In genomic region chr20:32017711-32018251, GRCh38 we compare ENCODE assay signal across 9 cellular contexts. TPM values are rescaled to one million over a fixed set of nuclear protein-coding genes. Genes with fewer than 3 reads are reported as not detected.
DNase-seq lines count a peak whose midpoint lies in the region; ATAC-seq and TF ChIP-seq lines count a peak whose summit lies in the region.
"Had no signal": no experiment of that assay in that cellular context is flagged by ENCODE, and none has a peak within 500 bp of the region (broad histone marks: within the 10 kb centered on the region; RNA-seq: fewer than 3 reads in every experiment).

No MANE protein-coding gene starts in this region.

- peaks cover 73% of the 10 kb centered on the region for H3K27me3 ChIP-seq in hepatocyte

- peaks cover 8% of the 10 kb centered on the region for H3K4me1 ChIP-seq in hepatocyte (ENCODE audit: insufficient read depth)

- H3K27ac ChIP-seq in hepatocyte = no peak overlapping the region

- ATAC-seq in HG02642 (IDR thresholded peaks at IDR 0.05; ENCODE audit: poor library complexity, unreplicated experiment) = no peak
- ATAC-seq in GM18502 (IDR thresholded peaks at IDR 0.05; ENCODE audit: poor library complexity, unreplicated experiment) = no peak

- WGBS in hepatocyte (ENCODE audit: low lambda C conversion rate, missing lambda C conversion rate) = 7% methylated on average over 25 of the region's 35 CpGs

- H2AFZ ChIP-seq in hepatocyte = no peak overlapping the region

- no peak overlapping the region for H3K4me3 ChIP-seq in hepatocyte

- H3K9me2 ChIP-seq in hepatocyte (replicated peaks; ENCODE audit: insufficient read depth) = no peaks in the 10 kb centered on the region

- peak; percentile 47 for TF ChIP-seq CTCF in GM12873 (IDR thresholded peaks at IDR 0.05; ENCODE audit: insufficient read depth, low read depth, low read length, missing control alignments)
- peak; percentile 44 for TF ChIP-seq CTCF in hepatocyte (IDR thresholded peaks at IDR 0.05; ENCODE audit: poor library complexity)

- H3K79me2 ChIP-seq in hepatocyte = no peaks in the 10 kb centered on the region

- peak; percentile 42 for DNase-seq in NCI-H2107 (lab: John Stamatoyannopoulos, UW)
- peak; percentile 47 to 58 for DNase-seq in activated CD4-positive, alpha-beta T cell treated with anti-CD3 and anti-CD28 coated beads, Interleukin-2, amount 50 U/mL, for 4 hours
- DNase-seq in hepatocyte (ENCODE audit: low spot score) = peak; percentile 93
- DNase-seq in stimulated activated CD4-positive, alpha-beta T cell treated with anti-CD3 and anti-CD28 coated beads, TNF-alpha, amount 100 ng/mL, for 1 hour (ENCODE audit: low read depth in 3 of 3, low spot score in 1 of 3) = peak in 2 of 3 donors; percentile 10 to 18
- no peak for DNase-seq in CD1c-positive myeloid dendritic cell (ENCODE audit: extremely low spot score)

- no peaks in the 10 kb centered on the region for H4K20me1 ChIP-seq in hepatocyte (ENCODE audit: insufficient read depth, poor library complexity, severe bottlenecking)

- no peaks in the 10 kb centered on the region for H3K9me3 ChIP-seq in hepatocyte (ENCODE audit: low read depth)

- H3K36me3 ChIP-seq in hepatocyte (replicated peaks; ENCODE audit: insufficient read depth, low read depth) = no peaks in the 10 kb centered on the region

- H3K4me2 ChIP-seq in hepatocyte = peak overlapping the region; percentile 94

RNA-seq across cellular contexts. Expression of gene CCM2L, which starts 7.5 kb away (rescaled TPM):
- total RNA-seq in hepatocyte = 0.77 and 0.80 TPM in 2 replicates
- 0.56 and 1.0 TPM in 2 replicates for polyA plus RNA-seq in hepatocyte

RNA-seq across cellular contexts. Expression of gene HCK, which starts 34.3 kb away (rescaled TPM):
- total RNA-seq in hepatocyte = 0.44 and 2.2 TPM in 2 replicates
- 0.54 and 0.90 TPM in 2 replicates for polyA plus RNA-seq in hepatocyte

RNA-seq across cellular contexts. Expression of gene XKR7, which starts 49.8 kb away (rescaled TPM):
- 0.12 and 0.37 TPM in 2 replicates for total RNA-seq in hepatocyte
- polyA plus RNA-seq in hepatocyte = not detected in 2 replicates
- total RNA-seq: subcutaneous adipose tissue had no signal
